Comparison of ENCODE assay signal across 8 cellular contexts in genomic region chr1:28518745-28519341, GRCh38. TPM values are rescaled to one million over a fixed set of nuclear protein-coding genes. Genes with fewer than 3 reads are reported as not detected.
DNase-seq lines count a peak whose midpoint lies in the region; ATAC-seq, FAIRE-seq and TF ChIP-seq lines count a peak whose summit lies in the region.

No MANE protein-coding gene starts in this region.

- H3K36me3 ChIP-seq in small intestine (ENCODE audit: control insufficient read depth in 2 of 2, insufficient read depth in 2 of 2, low read length in 2 of 2) = no peaks in the 10 kb centered on the region

- peak overlapping the region; percentile 68 to 74 for H3K4me3 ChIP-seq in small intestine (ENCODE audit: low read depth in 1 of 2, low read length in 2 of 2)

- peaks cover 34% of the 10 kb centered on the region for H3K4me1 Mint-ChIP-seq in activated CD4-positive, alpha-beta T cell treated with anti-CD3 and anti-CD28 coated beads for 36 hours
- H3K4me1 Mint-ChIP-seq in activated CD8-positive, alpha-beta T cell treated with anti-CD3 and anti-CD28 coated beads for 36 hours (ENCODE audit: low read depth) = peaks cover 29% of the 10 kb centered on the region
- H3K4me1 Mint-ChIP-seq in glutamatergic neuron (ENCODE audit: low read depth, unreplicated experiment) = peaks cover 6% of the 10 kb centered on the region

- FAIRE-seq in small intestine (lab: Jason Lieb, UNC) = no peak

- 3 to 4% (median 4%) methylated on average over 19 to 21 of the region's 21 CpGs for WGBS in small intestine, 3 donors

- no peak for TF ChIP-seq EP300 in Ishikawa (IDR thresholded peaks at IDR 0.05; ENCODE audit: borderline replicate concordance)

- H3K9me3 Mint-ChIP-seq in activated CD4-positive, alpha-beta T cell treated with anti-CD3 and anti-CD28 coated beads for 36 hours (ENCODE audit: low read depth) = no peaks in the 10 kb centered on the region
- no peaks in the 10 kb centered on the region for H3K9me3 Mint-ChIP-seq in activated CD8-positive, alpha-beta T cell treated with anti-CD3 and anti-CD28 coated beads for 36 hours
- H3K9me3 Mint-ChIP-seq in glutamatergic neuron (ENCODE audit: unreplicated experiment) = peaks cover 6% of the 10 kb centered on the region

- no peaks in the 10 kb centered on the region for H3K9me3 ChIP-seq in small intestine (ENCODE audit: control insufficient read depth, low read depth)

- intact Hi-C loops in activated CD4-positive, alpha-beta T cell treated with anti-CD3 and anti-CD28 coated beads for 36 hours (cut with DNase I, micrococcal nuclease) = loop anchor here (1.0 to 5.0 kb wide), 14 partner anchors 14 to 543 kb away; partner anchors contain the start of genes TAF12 (in 2 of the 2), YTHDF2 (in 2 of the 2) and TRNAU1AP (in 1 of the 2)
- intact Hi-C loops in activated CD8-positive, alpha-beta T cell treated with anti-CD3 and anti-CD28 coated beads for 36 hours (cut with micrococcal nuclease) = loop anchor here (5.0 kb wide), 3 partner anchors 63 to 358 kb away; partner anchors contain the start of gene TAF12

- peak; percentile 79 for DNase-seq in activated CD4-positive, alpha-beta T cell treated with anti-CD3 and anti-CD28 coated beads for 36 hours
- no peak for DNase-seq in activated CD4-positive, alpha-beta T cell treated with anti-CD3 and anti-CD28 coated beads, Interleukin-2, amount 50 U/mL, for 4 hours
- peak; percentile 78 for DNase-seq in activated CD8-positive, alpha-beta T cell treated with anti-CD3 and anti-CD28 coated beads for 36 hours
- DNase-seq in glutamatergic neuron (no peak), small intestine (peak; percentile 49), ureter (ENCODE audit: low spot score) (no peak)

- peak; percentile 59 for ATAC-seq in activated CD4-positive, alpha-beta T cell treated with anti-CD3 and anti-CD28 coated beads for 36 hours
- ATAC-seq in activated CD8-positive, alpha-beta T cell treated with anti-CD3 and anti-CD28 coated beads for 36 hours = peak; percentile 58
- no peak for ATAC-seq in GM21529 (IDR thresholded peaks at IDR 0.05; ENCODE audit: unreplicated experiment)

- H3K4me1 ChIP-seq in small intestine (ENCODE audit: control insufficient read depth in 2 of 2, insufficient read depth in 1 of 2, low read depth in 1 of 2, low read length in 1 of 2) = peaks cover 0 to 11% of the 10 kb centered on the region in 2 donors

- peak overlapping the region; percentile 83 for H3K27ac Mint-ChIP-seq in activated CD4-positive, alpha-beta T cell treated with anti-CD3 and anti-CD28 coated beads for 36 hours
- H3K27ac Mint-ChIP-seq in activated CD8-positive, alpha-beta T cell treated with anti-CD3 and anti-CD28 coated beads for 36 hours = peak overlapping the region; percentile 91
- H3K27ac Mint-ChIP-seq in glutamatergic neuron (ENCODE audit: unreplicated experiment) = peak overlapping the region; percentile 14

- H3K36me3 Mint-ChIP-seq in activated CD4-positive, alpha-beta T cell treated with anti-CD3 and anti-CD28 coated beads for 36 hours (ENCODE audit: low read depth) = peaks cover 37% of the 10 kb centered on the region
- peaks cover 38% of the 10 kb centered on the region for H3K36me3 Mint-ChIP-seq in activated CD8-positive, alpha-beta T cell treated with anti-CD3 and anti-CD28 coated beads for 36 hours (ENCODE audit: low read depth)
- H3K36me3 Mint-ChIP-seq in glutamatergic neuron (ENCODE audit: unreplicated experiment) = no peaks in the 10 kb centered on the region

- H3K4me3 Mint-ChIP-seq in activated CD4-positive, alpha-beta T cell treated with anti-CD3 and anti-CD28 coated beads for 36 hours = peak overlapping the region; percentile 77
- H3K4me3 Mint-ChIP-seq in activated CD8-positive, alpha-beta T cell treated with anti-CD3 and anti-CD28 coated beads for 36 hours = peak overlapping the region; percentile 81
- peak overlapping the region; percentile 90 for H3K4me3 Mint-ChIP-seq in glutamatergic neuron (ENCODE audit: unreplicated experiment)

- CTCF ChIA-PET in activated CD4-positive, alpha-beta T cell treated with anti-CD3 and anti-CD28 coated beads for 36 hours (lab: Charles Lee) = interaction anchor here (0.6 to 0.9 kb wide), 3 partner anchors 65 to 662 kb away, joined by 3 to 4 read pairs (median 4); no protein-coding TSS in a partner anchor
- CTCF ChIA-PET in activated CD8-positive, alpha-beta T cell treated with anti-CD3 and anti-CD28 coated beads for 36 hours (lab: Charles Lee) = interaction anchor here (1.0 to 2.3 kb wide), 5 partner anchors 10 to 218 kb away, joined by 3 to 10 read pairs (median 7); partner anchors contain the start of gene YTHDF2

- no peaks in the 10 kb centered on the region for H3K27me3 Mint-ChIP-seq in activated CD4-positive, alpha-beta T cell treated with anti-CD3 and anti-CD28 coated beads for 36 hours
- no peaks in the 10 kb centered on the region for H3K27me3 Mint-ChIP-seq in activated CD8-positive, alpha-beta T cell treated with anti-CD3 and anti-CD28 coated beads for 36 hours
- peaks cover 11% of the 10 kb centered on the region for H3K27me3 Mint-ChIP-seq in glutamatergic neuron (ENCODE audit: unreplicated experiment)

- POLR2A ChIA-PET in activated CD4-positive, alpha-beta T cell treated with anti-CD3 and anti-CD28 coated beads for 36 hours (lab: Charles Lee) = interaction anchor here (0.7 to 2.4 kb wide), 7 partner anchors 9 to 751 kb away, joined by 3 to 7 read pairs (median 5); partner anchors contain the start of genes RCC1 and RNU11
- POLR2A ChIA-PET in activated CD8-positive, alpha-beta T cell treated with anti-CD3 and anti-CD28 coated beads for 36 hours (lab: Charles Lee) = interaction anchor here (0.6 to 6.5 kb wide), 16 partner anchors 11 to 688 kb away, joined by 3 to 79 read pairs (median 4); partner anchors contain the start of genes MED18, RCC1 and RNU11

- peak overlapping the region in 1 of 2 donors; percentile 41 for H3K27ac ChIP-seq in small intestine (ENCODE audit: low read depth in 1 of 2, low read length in 1 of 2)

- TF ChIP-seq RAD21 in Ishikawa (IDR thresholded peaks at IDR 0.05; ENCODE audit: low read depth) = no peak

- H3K27me3 ChIP-seq in small intestine (ENCODE audit: control insufficient read depth in 2 of 2, insufficient read depth in 2 of 2, low read length in 2 of 2) = no peaks in the 10 kb centered on the region

- no peak for TF ChIP-seq CTCF in activated CD8-positive, alpha-beta T cell treated with anti-CD3 and anti-CD28 coated beads for 36 hours (IDR thresholded peaks at IDR 0.05)
- TF ChIP-seq CTCF in glutamatergic neuron (IDR thresholded peaks at IDR 0.05; ENCODE audit: partially characterized antibody, unreplicated experiment) = no peak

TF ChIP-seq in Ishikawa, 13 proteins besides CTCF, POLR2A, EP300 and RAD21:
- no peak for TF ChIP-seq YY1 (IDR thresholded peaks at IDR 0.05; ENCODE audit: low read depth)
- peak; percentile 72; the same call in 1 of the 2 replicates for TF ChIP-seq MAX (IDR thresholded peaks at IDR 0.05)

RNA-seq across cellular contexts. Expression of gene RCC1, which starts 13.0 kb away (rescaled TPM):
- 100 to 1,000 TPM; 103 to 107 TPM for total RNA-seq in activated CD4-positive, alpha-beta T cell treated with anti-CD3 and anti-CD28 coated beads for 36 hours
- total RNA-seq in activated CD8-positive, alpha-beta T cell treated with anti-CD3 and anti-CD28 coated beads for 36 hours = 100 to 1,000 TPM; 108 to 113 TPM
- total RNA-seq in glutamatergic neuron (ENCODE audit: unreplicated experiment) (12.3 TPM), ureter (35.1 TPM)
- polyA plus RNA-seq in small intestine = 10 to 100 TPM; 31.1 to 69.5 (median 33.3) TPM

RNA-seq across cellular contexts. Expression of gene TRNAU1AP, which starts 34.0 kb away (rescaled TPM):
- total RNA-seq in activated CD4-positive, alpha-beta T cell treated with anti-CD3 and anti-CD28 coated beads for 36 hours = 10 to 100 TPM; 50.7 to 60.2 TPM
- total RNA-seq in activated CD8-positive, alpha-beta T cell treated with anti-CD3 and anti-CD28 coated beads for 36 hours = 10 to 100 TPM; 42.5 to 47.8 TPM
- total RNA-seq in glutamatergic neuron (ENCODE audit: unreplicated experiment) (39.8 TPM), ureter (31.3 TPM)
- 10 to 100 TPM; 16.3 to 25.9 (median 25.5) TPM for polyA plus RNA-seq in small intestine

Comparison
In these comparisons a context has a peak if more than half of its experiments do, and no peak if none do; other contexts are left out.
1. DNase-seq: peak in activated CD4-positive, alpha-beta T cell treated with anti-CD3 and anti-CD28 coated beads for 36 hours (single experiment), activated CD8-positive, alpha-beta T cell treated with anti-CD3 and anti-CD28 coated beads for 36 hours (single experiment) and small intestine (single experiment); none in activated CD4-positive, alpha-beta T cell treated with anti-CD3 and anti-CD28 coated beads, Interleukin-2, amount 50 U/mL, for 4 hours (0 of 2), glutamatergic neuron (single experiment) and ureter (single experiment).
2. H3K27ac Mint-ChIP-seq: peak in every context shown above with its lines; median percentile 91 in activated CD8-positive, alpha-beta T cell treated with anti-CD3 and anti-CD28 coated beads for 36 hours; 83 in activated CD4-positive, alpha-beta T cell treated with anti-CD3 and anti-CD28 coated beads for 36 hours; 14 in glutamatergic neuron.
3. Peak in every context shown above with its lines, with median percentiles within 50 percentile points of each other: H3K4me3 Mint-ChIP-seq.